ENCODE assay signal across 1 cellular context in genomic region chr2:64134813-64135212, GRCh38.
TF ChIP-seq lines count a peak whose summit lies in the region.

No MANE protein-coding gene starts in this region.

TF ChIP-seq in K562, 482 proteins besides CTCF, POLR2A, EP300 and RAD21:
- TF ChIP-seq NR0B1 (IDR thresholded peaks at IDR 0.05; ENCODE audit: partially characterized antibody) (no peak), PKNOX1 (IDR thresholded peaks at IDR 0.05) (peak; percentile 15; the same call in 1 of the 2 replicates), MEIS2 (IDR thresholded peaks at IDR 0.05; ENCODE audit: partially characterized antibody) (peak; percentile 5)
TF ChIP-seq in K562: peak in this region for 2.
